27 cellular contexts compared by ENCODE assay signal in the genomic region with DNA sequence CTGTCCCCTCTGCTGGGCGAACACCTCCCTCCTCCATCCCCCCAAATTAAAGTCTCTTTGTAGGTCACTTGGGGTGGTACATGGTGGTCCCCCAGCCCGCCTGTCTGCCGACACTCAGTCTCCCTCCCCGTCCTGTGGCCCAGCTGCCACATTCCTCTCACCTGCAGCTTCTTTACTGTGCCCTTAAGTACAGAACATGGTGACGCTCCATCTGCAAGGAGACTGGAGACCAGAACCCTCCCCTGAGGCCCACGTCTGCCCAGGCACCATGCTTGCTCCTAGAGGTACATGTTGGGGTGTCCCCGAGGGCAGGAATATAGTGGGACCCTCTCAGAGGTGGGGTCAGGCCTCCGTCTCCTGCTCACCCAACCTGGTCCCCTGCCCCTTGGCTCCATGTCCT. TPM values are rescaled to one million over a fixed set of nuclear protein-coding genes. Genes with fewer than 3 reads are reported as not detected.
A peak's percentile ranks its signal among the peaks of the same experiment; 100 is the strongest.
DNase-seq lines count a peak whose midpoint lies in the region; ATAC-seq and TF ChIP-seq lines count a peak whose summit lies in the region.
"Had no signal": no experiment of that assay in that cellular context is flagged by ENCODE, and none has a peak within 500 bp of the region (broad histone marks: within the 10 kb centered on the region; RNA-seq: fewer than 3 reads in every experiment).

No MANE protein-coding gene starts in this region.

- TF ChIP-seq CTCF in vagina (IDR thresholded peaks at IDR 0.05): no peak

- H3K4me3 ChIP-seq in vagina: no peak overlapping the region
- H3K4me3 ChIP-seq: heart left ventricle had no signal

- no peak for ATAC-seq in stimulated activated memory B cell treated with anti-CD40 and anti-IgM and Interleukin-4, amounts not matched to agents 10 μg/mL and 1 μg/mL and 100 μg/mL, for 72 hours
- no peak for ATAC-seq in HG03378 (IDR thresholded peaks at IDR 0.05; ENCODE audit: unreplicated experiment)
- ATAC-seq: activated T-cell treated with anti-CD3 and anti-CD28 coated beads, Interleukin-2, amount 50 U/mL, for 72 hours; heart left ventricle; left colon; stimulated activated naive B cell treated with anti-CD40 and anti-IgM and Interleukin-4, amounts not matched to agents 10 μg/mL and 1 μg/mL and 100 μg/mL, for 72 hours had no signal

- H3K36me3 ChIP-seq in KOPT-K1 (ENCODE audit: insufficient read depth, low read length) (no peaks in the 10 kb centered on the region), vagina (no peaks in the 10 kb centered on the region)
- H3K36me3 ChIP-seq: heart left ventricle had no signal

- H3K27me3 Mint-ChIP-seq in activated naive CD4-positive, alpha-beta T cell treated with anti-CD3 and anti-CD28 coated beads for 36 hours (ENCODE audit: low read depth): no peaks in the 10 kb centered on the region
- H3K27me3 Mint-ChIP-seq in activated naive CD4-positive, alpha-beta T cell treated with anti-CD3 and anti-CD28 coated beads, Interleukin-2, amount 10 ng/mL, durations not matched to agents 7 days and 5 days: no peaks in the 10 kb centered on the region
- H3K27me3 Mint-ChIP-seq in dendritic cell treated with granulocyte-macrophage colony-stimulating factor and Interleukin-4, amounts not matched to agents 40 ng/mL and 50 ng/mL, for 4 days: peaks cover 51% of the 10 kb centered on the region
- no peaks in the 10 kb centered on the region for H3K27me3 Mint-ChIP-seq in stimulated activated memory B cell treated with anti-CD40 and anti-IgM and Interleukin-4, amounts not matched to agents 10 μg/mL and 1 μg/mL and 100 μg/mL, for 72 hours
- H3K27me3 Mint-ChIP-seq: activated naive CD8-positive, alpha-beta T cell; stimulated activated naive B cell treated with anti-CD40 and anti-IgM and Interleukin-4, amounts not matched to agents 10 μg/mL and 1 μg/mL and 100 μg/mL, for 72 hours had no signal

- H3K9me3 Mint-ChIP-seq in activated naive CD4-positive, alpha-beta T cell treated with anti-CD3 and anti-CD28 coated beads for 36 hours: no peaks in the 10 kb centered on the region
- H3K9me3 Mint-ChIP-seq in activated naive CD4-positive, alpha-beta T cell treated with anti-CD3 and anti-CD28 coated beads, Interleukin-2, amount 10 ng/mL, durations not matched to agents 7 days and 5 days: no peaks in the 10 kb centered on the region
- H3K9me3 Mint-ChIP-seq in dendritic cell treated with granulocyte-macrophage colony-stimulating factor and Interleukin-4, amounts not matched to agents 40 ng/mL and 50 ng/mL, for 4 days: no peaks in the 10 kb centered on the region
- H3K9me3 Mint-ChIP-seq in stimulated activated memory B cell treated with anti-CD40 and anti-IgM and Interleukin-4, amounts not matched to agents 10 μg/mL and 1 μg/mL and 100 μg/mL, for 72 hours: no peaks in the 10 kb centered on the region
- H3K9me3 Mint-ChIP-seq: activated T-cell treated with anti-CD3 and anti-CD28 coated beads, Interleukin-2, amount 50 U/mL, for 72 hours; H9; stimulated activated naive B cell treated with anti-CD40 and anti-IgM and Interleukin-4, amounts not matched to agents 10 μg/mL and 1 μg/mL and 100 μg/mL, for 72 hours had no signal

- H3K27me3 ChIP-seq in vagina: no peaks in the 10 kb centered on the region
- H3K27me3 ChIP-seq: heart left ventricle had no signal

- peaks cover 64% of the 10 kb centered on the region for H3K4me1 Mint-ChIP-seq in activated naive CD4-positive, alpha-beta T cell treated with anti-CD3 and anti-CD28 coated beads for 36 hours (ENCODE audit: low read depth)
- peaks cover 63% of the 10 kb centered on the region for H3K4me1 Mint-ChIP-seq in activated naive CD4-positive, alpha-beta T cell treated with anti-CD3 and anti-CD28 coated beads, Interleukin-2, amount 10 ng/mL, durations not matched to agents 7 days and 5 days
- peaks cover 77% of the 10 kb centered on the region for H3K4me1 Mint-ChIP-seq in dendritic cell treated with granulocyte-macrophage colony-stimulating factor and Interleukin-4, amounts not matched to agents 40 ng/mL and 50 ng/mL, for 4 days (ENCODE audit: low read depth)
- H3K4me1 Mint-ChIP-seq in stimulated activated memory B cell treated with anti-CD40 and anti-IgM and Interleukin-4, amounts not matched to agents 10 μg/mL and 1 μg/mL and 100 μg/mL, for 72 hours: peaks cover 63% of the 10 kb centered on the region

- H3K9me3 ChIP-seq in KOPT-K1 (ENCODE audit: insufficient read depth, low read length, poor library complexity, severe bottlenecking) (no peaks in the 10 kb centered on the region), vagina (no peaks in the 10 kb centered on the region)
- H3K9me3 ChIP-seq: heart left ventricle, SK-N-SH had no signal

- H3K27ac ChIP-seq in KOPT-K1 (ENCODE audit: low read depth, low read length, poor library complexity, severe bottlenecking) (peak overlapping the region; percentile 66), vagina (no peak overlapping the region)

- CTCF ChIA-PET in activated naive CD4-positive, alpha-beta T cell treated with anti-CD3 and anti-CD28 coated beads for 36 hours (lab: Charles Lee): interaction anchor here (0.5 to 30.8 kb wide), 4 partner anchors 10 to 233 kb away, joined by 3 to 992 read pairs (median 10); partner anchors contain the start of genes CDC42BPG and ZNHIT2
- CTCF ChIA-PET in activated naive CD4-positive, alpha-beta T cell treated with anti-CD3 and anti-CD28 coated beads, Interleukin-2, amount 10 ng/mL, durations not matched to agents 7 days and 5 days (lab: Charles Lee): interaction anchor here (31.5 kb wide), 1 partner anchor 34 kb away, joined by 592 read pairs; the partner anchor contains the start of gene CDC42BPG

- H3K4me3 Mint-ChIP-seq in activated naive CD4-positive, alpha-beta T cell treated with anti-CD3 and anti-CD28 coated beads for 36 hours: no peak overlapping the region
- H3K4me3 Mint-ChIP-seq in activated naive CD4-positive, alpha-beta T cell treated with anti-CD3 and anti-CD28 coated beads, Interleukin-2, amount 10 ng/mL, durations not matched to agents 7 days and 5 days: no peak overlapping the region
- no peak overlapping the region for H3K4me3 Mint-ChIP-seq in dendritic cell treated with granulocyte-macrophage colony-stimulating factor and Interleukin-4, amounts not matched to agents 40 ng/mL and 50 ng/mL, for 4 days
- no peak overlapping the region for H3K4me3 Mint-ChIP-seq in stimulated activated memory B cell treated with anti-CD40 and anti-IgM and Interleukin-4, amounts not matched to agents 10 μg/mL and 1 μg/mL and 100 μg/mL, for 72 hours
- H3K4me3 Mint-ChIP-seq: activated naive CD8-positive, alpha-beta T cell; activated T-cell treated with anti-CD3 and anti-CD28 coated beads, Interleukin-2, amount 50 U/mL, for 72 hours; H9; stimulated activated naive B cell treated with anti-CD40 and anti-IgM and Interleukin-4, amounts not matched to agents 10 μg/mL and 1 μg/mL and 100 μg/mL, for 72 hours had no signal

- H3K27ac Mint-ChIP-seq in activated naive CD4-positive, alpha-beta T cell treated with anti-CD3 and anti-CD28 coated beads for 36 hours: peak overlapping the region; percentile 22
- H3K27ac Mint-ChIP-seq in activated naive CD4-positive, alpha-beta T cell treated with anti-CD3 and anti-CD28 coated beads, Interleukin-2, amount 10 ng/mL, durations not matched to agents 7 days and 5 days: no peak overlapping the region
- peak overlapping the region; percentile 4 for H3K27ac Mint-ChIP-seq in dendritic cell treated with granulocyte-macrophage colony-stimulating factor and Interleukin-4, amounts not matched to agents 40 ng/mL and 50 ng/mL, for 4 days
- peak overlapping the region; percentile 23 for H3K27ac Mint-ChIP-seq in stimulated activated memory B cell treated with anti-CD40 and anti-IgM and Interleukin-4, amounts not matched to agents 10 μg/mL and 1 μg/mL and 100 μg/mL, for 72 hours
- H3K27ac Mint-ChIP-seq: activated naive CD8-positive, alpha-beta T cell; activated T-cell treated with anti-CD3 and anti-CD28 coated beads, Interleukin-2, amount 50 U/mL, for 72 hours; stimulated activated naive B cell treated with anti-CD40 and anti-IgM and Interleukin-4, amounts not matched to agents 10 μg/mL and 1 μg/mL and 100 μg/mL, for 72 hours had no signal

- intact Hi-C loops in activated naive CD4-positive, alpha-beta T cell treated with anti-CD3 and anti-CD28 coated beads for 36 hours (cut with micrococcal nuclease): no loop called here
- intact Hi-C loops in dendritic cell treated with granulocyte-macrophage colony-stimulating factor and Interleukin-4, amounts not matched to agents 40 ng/mL and 50 ng/mL, for 4 days (cut with micrococcal nuclease): no loop called here
- intact Hi-C loops in vagina (cut with DNase I): no loop called here

- no peak for TF ChIP-seq POLR2A in vagina (IDR thresholded peaks at IDR 0.05)

- no peaks in the 10 kb centered on the region for H3K36me3 Mint-ChIP-seq in activated naive CD4-positive, alpha-beta T cell treated with anti-CD3 and anti-CD28 coated beads for 36 hours (ENCODE audit: low read depth)
- no peaks in the 10 kb centered on the region for H3K36me3 Mint-ChIP-seq in activated naive CD4-positive, alpha-beta T cell treated with anti-CD3 and anti-CD28 coated beads, Interleukin-2, amount 10 ng/mL, durations not matched to agents 7 days and 5 days
- no peaks in the 10 kb centered on the region for H3K36me3 Mint-ChIP-seq in dendritic cell treated with granulocyte-macrophage colony-stimulating factor and Interleukin-4, amounts not matched to agents 40 ng/mL and 50 ng/mL, for 4 days (ENCODE audit: low read depth)
- H3K36me3 Mint-ChIP-seq in stimulated activated memory B cell treated with anti-CD40 and anti-IgM and Interleukin-4, amounts not matched to agents 10 μg/mL and 1 μg/mL and 100 μg/mL, for 72 hours: no peaks in the 10 kb centered on the region
- H3K36me3 Mint-ChIP-seq: activated naive CD8-positive, alpha-beta T cell; stimulated activated naive B cell treated with anti-CD40 and anti-IgM and Interleukin-4, amounts not matched to agents 10 μg/mL and 1 μg/mL and 100 μg/mL, for 72 hours had no signal

- no peak for DNase-seq in activated naive CD4-positive, alpha-beta T cell treated with anti-CD3 and anti-CD28 coated beads for 36 hours
- no peak for DNase-seq in activated naive CD4-positive, alpha-beta T cell treated with anti-CD3 and anti-CD28 coated beads, Interleukin-2, amount 10 ng/mL, durations not matched to agents 7 days and 5 days
- no peak for DNase-seq in mesenteric fat pad (ENCODE audit: low spot score)
- DNase-seq in vagina (ENCODE audit: extremely low spot score in 2 of 2): no peak
- DNase-seq: activated CD4-positive, CD25-positive, alpha-beta regulatory T cell; activated T-cell treated with anti-CD3 and anti-CD28 coated beads, Interleukin-2, amount 50 U/mL, for 72 hours; effector CD8-positive, alpha-beta T cell; erythroblast; foreskin fibroblast; H9; left colon; mesenchymal stem cell; NCI-H1092 treated with DMSO at 0.1 percent for 48 hours; NCI-H1930; NCI-H2227 treated with DMSO at 0.1 percent for 48 hours; retina; SK-N-SH; small intestine; stimulated activated naive B cell treated with anti-CD40 and anti-IgM and Interleukin-4, amounts not matched to agents 10 μg/mL and 1 μg/mL and 100 μg/mL, for 72 hours had no signal

- peaks cover 28% of the 10 kb centered on the region for H3K4me1 ChIP-seq in vagina

RNA-seq across cellular contexts. Expression of gene EHD1, which starts 5.6 kb away (rescaled TPM):
- total RNA-seq in activated naive CD4-positive, alpha-beta T cell treated with anti-CD3 and anti-CD28 coated beads for 36 hours: 100 to 1,000 TPM; 124 to 132 TPM
- 95.0 TPM for total RNA-seq in mesenteric fat pad
- 61.6 TPM for total RNA-seq in vagina

RNA-seq across cellular contexts. Expression of gene ATG2A, which starts 33.0 kb away (rescaled TPM):
- 10 to 100 TPM; 15.1 to 16.3 TPM for total RNA-seq in activated naive CD4-positive, alpha-beta T cell treated with anti-CD3 and anti-CD28 coated beads for 36 hours
- total RNA-seq in mesenteric fat pad (22.2 TPM), vagina (27.0 TPM)

RNA-seq across cellular contexts. Expression of gene CDC42BPG, which starts 39.6 kb away (rescaled TPM):
- under 1 TPM; 0.32 to 0.41 TPM for total RNA-seq in activated naive CD4-positive, alpha-beta T cell treated with anti-CD3 and anti-CD28 coated beads for 36 hours
- total RNA-seq in mesenteric fat pad (0.55 TPM), vagina (13.0 TPM)

RNA-seq across cellular contexts. Expression of gene PPP2R5B, which starts 40.5 kb away (rescaled TPM):
- total RNA-seq in activated naive CD4-positive, alpha-beta T cell treated with anti-CD3 and anti-CD28 coated beads for 36 hours: 1 to 10 TPM; 3.3 to 4.6 TPM
- total RNA-seq in mesenteric fat pad (28.3 TPM), vagina (16.9 TPM)

RNA-seq across cellular contexts. Expression of gene GPHA2, which starts 51.7 kb away (rescaled TPM):
- not detected for total RNA-seq in activated naive CD4-positive, alpha-beta T cell treated with anti-CD3 and anti-CD28 coated beads for 36 hours
- total RNA-seq in mesenteric fat pad (not detected), vagina (not detected)
- total RNA-seq: left colon, osteocyte, temporal lobe had no signal
